Comparison of ENCODE assay signal across 18 cellular contexts in the genomic region with DNA sequence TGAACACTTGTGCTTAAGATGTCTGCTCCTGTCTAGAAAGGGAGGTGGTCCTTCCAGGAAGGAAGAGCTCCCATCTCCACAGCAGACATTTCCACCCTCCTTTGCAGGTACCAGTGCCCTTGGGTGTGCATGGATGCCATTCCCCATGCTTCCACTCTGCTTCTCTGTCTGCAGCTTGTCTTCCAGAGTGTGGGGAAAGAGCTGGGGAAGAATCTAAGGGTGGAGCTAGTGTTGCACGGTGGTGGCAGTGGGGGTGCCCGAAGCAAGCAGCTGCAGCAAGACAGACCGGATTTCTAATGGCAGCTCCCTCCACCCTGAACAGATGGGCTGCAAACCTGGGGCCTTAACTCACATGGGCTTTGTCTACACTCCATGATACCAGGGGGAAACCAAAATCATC. TPM values are rescaled to one million over a fixed set of nuclear protein-coding genes. Genes with fewer than 3 reads are reported as not detected.
A peak's percentile ranks its signal among the peaks of the same experiment; 100 is the strongest.
DNase-seq lines count a peak whose midpoint lies in the region; ATAC-seq, FAIRE-seq and TF ChIP-seq lines count a peak whose summit lies in the region.
"Had no signal": no experiment of that assay in that cellular context is flagged by ENCODE, and none has a peak within 500 bp of the region (broad histone marks: within the 10 kb centered on the region; RNA-seq: fewer than 3 reads in every experiment).

No MANE protein-coding gene starts in this region.

- H3K4me3 ChIP-seq in Panc1 (ENCODE audit: low read depth in 2 of 2, low read length in 2 of 2) = no peak overlapping the region
- H3K4me3 ChIP-seq: Peyer's patch had no signal

- no TSS peak for BruUV-seq in Panc1 (replicated peaks; lab: Mats Ljungman, UMichigan)

- peak; percentile 63 for FAIRE-seq in G401.6 (lab: Jason Lieb, UNC)

- in situ Hi-C loops in Panc1 (cut with HindIII; ENCODE audit: low pct_unique_long_range_greater_than_20kb, low sequenced_read_pairs) = no loop called here

- ATAC-seq in Panc1 = peak; percentile 63
- no peak for ATAC-seq in activated CD8-positive, alpha-beta memory T cell treated with anti-CD3 and anti-CD28 coated beads, Interleukin-2, amount 10 ng/mL, durations not matched to agents 7 days and 5 days
- ATAC-seq in natural killer cell treated with Interleukin-12 subunit alpha and Interleukin-12 subunit beta and Interleukin-15 and Interleukin-18, amount 100 ng/mL, for 72 hours = no peak

- H3K27me3 ChIP-seq in Panc1 (ENCODE audit: control insufficient read depth, insufficient read depth, low read length) = peaks cover 4% of the 10 kb centered on the region; the same call in 1 of the 2 replicates

- peak; percentile 23; the same call in 1 of the 2 replicates for TF ChIP-seq CTCF in 22Rv1 (IDR thresholded peaks at IDR 0.05)
- no peak for TF ChIP-seq CTCF in Panc1 (IDR thresholded peaks at IDR 0.05)

- DNase-seq in Panc1 (ENCODE audit: low read depth, low spot score) = no peak
- DNase-seq in myocyte (ENCODE audit: low read depth) = peak; percentile 60
- no peak for DNase-seq in T-helper 9 cell
- no peak for DNase-seq in activated CD8-positive, alpha-beta memory T cell treated with anti-CD3 and anti-CD28 coated beads, Interleukin-2, amount 10 ng/mL, durations not matched to agents 7 days and 5 days
- no peak for DNase-seq in natural killer cell treated with Interleukin-12 subunit alpha and Interleukin-12 subunit beta and Interleukin-15 and Interleukin-18, amount 100 ng/mL, for 72 hours (ENCODE audit: low spot score)
- DNase-seq: BE2C, DMS153, EL, NCI-H2029, NCI-H2171 treated with DMSO at 0.1 percent for 48 hours, NCI-H526, Peyer's patch, SHP77 had no signal

- POLR2A ChIA-PET in Panc1 (lab: Charles Lee) = no interaction called here

- CTCF ChIA-PET in Panc1 (lab: Charles Lee) = interaction anchor here (0.7 to 1.8 kb wide), 8 partner anchors 23 to 133 kb away, joined by 3 to 17 read pairs (median 6); partner anchors contain the start of gene HOXB13
- CTCF ChIA-PET in activated CD8-positive, alpha-beta memory T cell treated with anti-CD3 and anti-CD28 coated beads, Interleukin-2, amount 10 ng/mL, durations not matched to agents 7 days and 5 days (lab: Charles Lee) = interaction anchor here (0.7 to 3.2 kb wide), 10 partner anchors 24 to 281 kb away, joined by 3 to 20 read pairs (median 4); partner anchors contain the start of genes HOXB13 and PRAC1

- no peak overlapping the region for H3K4me3 Mint-ChIP-seq in activated CD8-positive, alpha-beta memory T cell treated with anti-CD3 and anti-CD28 coated beads, Interleukin-2, amount 10 ng/mL, durations not matched to agents 7 days and 5 days
- H3K4me3 Mint-ChIP-seq in natural killer cell treated with Interleukin-12 subunit alpha and Interleukin-12 subunit beta and Interleukin-15 and Interleukin-18, amount 100 ng/mL, for 72 hours = no peak overlapping the region

- H3K36me3 Mint-ChIP-seq in activated CD8-positive, alpha-beta memory T cell treated with anti-CD3 and anti-CD28 coated beads, Interleukin-2, amount 10 ng/mL, durations not matched to agents 7 days and 5 days = no peaks in the 10 kb centered on the region
- no peaks in the 10 kb centered on the region for H3K36me3 Mint-ChIP-seq in natural killer cell treated with Interleukin-12 subunit alpha and Interleukin-12 subunit beta and Interleukin-15 and Interleukin-18, amount 100 ng/mL, for 72 hours

- H3K27ac Mint-ChIP-seq in activated CD8-positive, alpha-beta memory T cell treated with anti-CD3 and anti-CD28 coated beads, Interleukin-2, amount 10 ng/mL, durations not matched to agents 7 days and 5 days = no peak overlapping the region
- H3K27ac Mint-ChIP-seq in natural killer cell treated with Interleukin-12 subunit alpha and Interleukin-12 subunit beta and Interleukin-15 and Interleukin-18, amount 100 ng/mL, for 72 hours = no peak overlapping the region

- H3K27ac ChIP-seq in 22Rv1 = peak overlapping the region; percentile 93
- H3K27ac ChIP-seq in Panc1 (ENCODE audit: low read length) = no peak overlapping the region
- H3K27ac ChIP-seq: KMS-11, Peyer's patch had no signal

- intact Hi-C loops in Panc1 (cut with micrococcal nuclease; ENCODE audit: unreplicated experiment) = no loop called here

- H3K9me3 Mint-ChIP-seq in activated CD8-positive, alpha-beta memory T cell treated with anti-CD3 and anti-CD28 coated beads, Interleukin-2, amount 10 ng/mL, durations not matched to agents 7 days and 5 days (ENCODE audit: low read depth) = no peaks in the 10 kb centered on the region
- H3K9me3 Mint-ChIP-seq in natural killer cell treated with Interleukin-12 subunit alpha and Interleukin-12 subunit beta and Interleukin-15 and Interleukin-18, amount 100 ng/mL, for 72 hours = no peaks in the 10 kb centered on the region

- H3K9me3 ChIP-seq in Panc1 (ENCODE audit: control insufficient read depth, insufficient read depth, low read depth, low read length) = no peaks in the 10 kb centered on the region
- H3K9me3 ChIP-seq: BE2C, Peyer's patch had no signal

- peaks cover 92% of the 10 kb centered on the region for H3K27me3 Mint-ChIP-seq in activated CD8-positive, alpha-beta memory T cell treated with anti-CD3 and anti-CD28 coated beads, Interleukin-2, amount 10 ng/mL, durations not matched to agents 7 days and 5 days
- H3K27me3 Mint-ChIP-seq in natural killer cell treated with Interleukin-12 subunit alpha and Interleukin-12 subunit beta and Interleukin-15 and Interleukin-18, amount 100 ng/mL, for 72 hours = peaks cover 56 to 67% of the 10 kb centered on the region in 2 donors

- H3K36me3 ChIP-seq in Panc1 (ENCODE audit: control insufficient read depth, insufficient read depth, low read length) = no peaks in the 10 kb centered on the region
- H3K36me3 ChIP-seq: BE2C, Peyer's patch had no signal

- H3K4me1 ChIP-seq in Panc1 (ENCODE audit: control insufficient read depth, insufficient read depth, low read length) = peaks cover 14% of the 10 kb centered on the region
- H3K4me1 ChIP-seq: BE2C had no signal

- peaks cover 1% of the 10 kb centered on the region for H3K4me1 Mint-ChIP-seq in activated CD8-positive, alpha-beta memory T cell treated with anti-CD3 and anti-CD28 coated beads, Interleukin-2, amount 10 ng/mL, durations not matched to agents 7 days and 5 days
- peaks cover 11 to 17% of the 10 kb centered on the region in 2 donors for H3K4me1 Mint-ChIP-seq in natural killer cell treated with Interleukin-12 subunit alpha and Interleukin-12 subunit beta and Interleukin-15 and Interleukin-18, amount 100 ng/mL, for 72 hours (ENCODE audit: low read depth in 2 of 2)

RNA-seq across cellular contexts. Expression of gene HOXB13, which starts 22.6 kb away (rescaled TPM):
- 8.1 TPM for total RNA-seq in Panc1 (2021; ENCODE audit: unreplicated experiment)
- 11.7 TPM for polyA plus RNA-seq in Panc1 (2012; ENCODE audit: insufficient read length)
- total RNA-seq in myocyte = 1.3 and 1.5 TPM in 2 replicates
- 0.93 TPM for polyA plus RNA-seq in myocyte (2012)
- not detected for total RNA-seq in activated CD8-positive, alpha-beta memory T cell treated with anti-CD3 and anti-CD28 coated beads, Interleukin-2, amount 10 ng/mL, durations not matched to agents 7 days and 5 days
- not detected for total RNA-seq in natural killer cell treated with Interleukin-12 subunit alpha and Interleukin-12 subunit beta and Interleukin-15 and Interleukin-18, amount 100 ng/mL, for 72 hours
- polyA plus RNA-seq: AG04450 had no signal

RNA-seq across cellular contexts. Expression of gene PRAC2, which starts 28.2 kb away (rescaled TPM):
- not detected for total RNA-seq in Panc1 (2021; ENCODE audit: unreplicated experiment)
- not detected for polyA plus RNA-seq in Panc1 (2012; ENCODE audit: insufficient read length)
- not detected in 2 replicates for total RNA-seq in myocyte
- not detected for polyA plus RNA-seq in myocyte (2012)
- total RNA-seq in activated CD8-positive, alpha-beta memory T cell treated with anti-CD3 and anti-CD28 coated beads, Interleukin-2, amount 10 ng/mL, durations not matched to agents 7 days and 5 days = not detected
- total RNA-seq in natural killer cell treated with Interleukin-12 subunit alpha and Interleukin-12 subunit beta and Interleukin-15 and Interleukin-18, amount 100 ng/mL, for 72 hours = not detected
- total RNA-seq: H4, Peyer's patch had no signal
- polyA plus RNA-seq: AG04450 had no signal

RNA-seq across cellular contexts. Expression of gene PRAC1, which starts 28.9 kb away (rescaled TPM):
- total RNA-seq in Panc1 (2021; ENCODE audit: unreplicated experiment) (not detected), myocyte (not detected in 2 replicates)
- polyA plus RNA-seq in Panc1 (2012; ENCODE audit: insufficient read length) = not detected
- not detected for polyA plus RNA-seq in myocyte (2012)
- not detected for total RNA-seq in activated CD8-positive, alpha-beta memory T cell treated with anti-CD3 and anti-CD28 coated beads, Interleukin-2, amount 10 ng/mL, durations not matched to agents 7 days and 5 days
- total RNA-seq in natural killer cell treated with Interleukin-12 subunit alpha and Interleukin-12 subunit beta and Interleukin-15 and Interleukin-18, amount 100 ng/mL, for 72 hours = not detected
- total RNA-seq: H4, Peyer's patch had no signal
- polyA plus RNA-seq: AG04450 had no signal
